22 cellular contexts compared by ENCODE assay signal in the genomic region with DNA sequence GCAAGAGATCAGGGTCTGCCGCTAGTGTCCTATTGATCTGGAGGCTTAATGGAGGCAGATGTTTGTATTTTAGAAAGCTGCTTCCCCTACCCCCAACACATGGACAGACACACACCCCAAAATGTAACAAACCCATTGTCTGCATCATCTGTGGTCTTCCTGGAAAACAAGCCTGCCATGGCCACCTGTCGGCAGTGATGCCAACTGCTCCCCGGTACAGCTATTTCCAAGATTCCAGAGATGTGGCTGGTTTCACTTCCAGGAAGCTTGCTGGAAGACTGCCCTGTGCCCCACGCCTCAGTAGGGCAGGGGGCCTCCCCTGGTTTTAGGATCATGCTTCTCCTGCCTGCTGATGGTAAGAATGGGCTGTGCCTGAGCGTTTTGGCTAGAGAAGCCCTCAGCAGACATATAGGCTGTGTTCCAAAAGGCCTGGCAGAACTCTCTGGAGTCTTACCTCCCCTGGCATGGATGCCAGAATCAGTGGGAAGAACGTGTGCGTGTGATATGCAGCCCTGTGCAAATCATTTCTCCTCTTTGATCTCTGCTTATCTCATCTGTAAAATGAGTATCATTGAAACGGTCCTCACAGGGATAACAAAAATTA.
DNase-seq lines count a peak whose midpoint lies in the region; ATAC-seq and TF ChIP-seq lines count a peak whose summit lies in the region.
"Had no signal": no experiment of that assay in that cellular context is flagged by ENCODE, and none has a peak within 500 bp of the region (broad histone marks: within the 10 kb centered on the region; RNA-seq: fewer than 3 reads in every experiment).

No MANE protein-coding gene starts in this region.

- ATAC-seq in right lobe of liver (peak; percentile 43 to 62 (median 45)), HG02571 (IDR thresholded peaks at IDR 0.05; ENCODE audit: unreplicated experiment) (no peak)
- ATAC-seq: activated T-cell treated with anti-CD3 and anti-CD28 coated beads, Interleukin-2, amount 50 U/mL, for 72 hours; stimulated activated naive CD8-positive, alpha-beta T cell treated with anti-CD3 and anti-CD28 coated beads, Interleukin-15, Interleukin-2, amounts not matched to agents 100 U/mL and 50 U/mL, for 24 hours; T-helper 17 cell had no signal

- WGBS in right lobe of liver (ENCODE audit: insufficient coverage, low coverage, low lambda C conversion rate, missing lambda C conversion rate) = 41% methylated on average over 5 of the region's 8 CpGs
- WGBS in tibial nerve, 2 donors = 82 to 95% methylated on average over 8 of the region's 8 CpGs

- H3K4me1 ChIP-seq in right lobe of liver (peaks cover 0 to 38% (median 12%) of the 10 kb centered on the region in 4 donors), tibial nerve (peaks cover 0 to 43% (median 7%) of the 10 kb centered on the region in 4 donors)
- H3K4me1 ChIP-seq: Peyer's patch, psoas muscle had no signal

- no peak for TF ChIP-seq EP300 in tibial nerve (IDR thresholded peaks at IDR 0.05)

- TF ChIP-seq POLR2A in right lobe of liver (IDR thresholded peaks at IDR 0.05) = no peak
- TF ChIP-seq POLR2A in tibial nerve (IDR thresholded peaks at IDR 0.05) = no peak

- H3K27me3 ChIP-seq in right lobe of liver (no peaks in the 10 kb centered on the region), tibial nerve (no peaks in the 10 kb centered on the region)
- H3K27me3 ChIP-seq: gastrocnemius medialis, Peyer's patch, tibial artery had no signal

- DNase-seq in NCI-H1092 treated with DMSO at 0.1 percent for 48 hours (lab: John Stamatoyannopoulos, UW) (peak; percentile 4), NCI-H1092 (lab: John Stamatoyannopoulos, UW) (no peak), epithelial cell of proximal tubule (ENCODE audit: low read depth) (no peak), right lobe of liver (peak in 1 of 3 donors; percentile 59), tibial nerve (ENCODE audit: low spot score in 2 of 2) (no peak), iPS-NIHi7 (ENCODE audit: extremely low spot score) (no peak), GM03348 (ENCODE audit: low spot score) (no peak)
- DNase-seq: activated CD4-positive, alpha-beta T cell treated with anti-CD3 and anti-CD28 coated beads for 4 hours; activated naive CD4-positive, alpha-beta T cell treated with anti-CD3 and anti-CD28 coated beads, Interleukin-2, amount 10 ng/mL, durations not matched to agents 7 days and 5 days; activated T-cell treated with anti-CD3 and anti-CD28 coated beads, Interleukin-2, amount 50 U/mL, for 72 hours; aorta; gastrocnemius medialis; NCI-H146; NCI-H510A treated with DMSO at 0.1 percent for 48 hours; psoas muscle; stimulated activated CD4-positive, alpha-beta T cell treated with anti-CD3 and anti-CD28 coated beads, Interleukin-4, amount 100 ng/mL, for 24 hours; stimulated activated naive CD8-positive, alpha-beta T cell treated with anti-CD3 and anti-CD28 coated beads, Interleukin-15, Interleukin-2, amounts not matched to agents 100 U/mL and 50 U/mL, for 24 hours; T-helper 17 cell had no signal

- H3K36me3 ChIP-seq in right lobe of liver = no peaks in the 10 kb centered on the region
- no peaks in the 10 kb centered on the region for H3K36me3 ChIP-seq in tibial nerve
- H3K36me3 ChIP-seq: gastrocnemius medialis, Peyer's patch, tibial artery had no signal

- H3K4me3 ChIP-seq in epithelial cell of proximal tubule (ENCODE audit: low read depth, low read length) (no peak overlapping the region), right lobe of liver (no peak overlapping the region), tibial nerve (no peak overlapping the region)
- H3K4me3 ChIP-seq: gastrocnemius medialis, Peyer's patch, psoas muscle, smooth muscle cell, tibial artery had no signal

- H3K9me3 ChIP-seq in right lobe of liver (no peaks in the 10 kb centered on the region), tibial nerve (no peaks in the 10 kb centered on the region)
- H3K9me3 ChIP-seq: gastrocnemius medialis, Peyer's patch, psoas muscle, tibial artery had no signal

- peak overlapping the region in 2 of 3 donors; percentile 49 to 78 for H3K27ac ChIP-seq in right lobe of liver
- H3K27ac ChIP-seq in tibial nerve = peak overlapping the region in 3 of 4 donors; percentile 5 to 81 (median 8)
- H3K27ac ChIP-seq: Peyer's patch, psoas muscle had no signal

- intact Hi-C loops in right lobe of liver (cut with DNase I) = no loop called here

- TF ChIP-seq CTCF in epithelial cell of proximal tubule (conservative IDR thresholded peaks at IDR 0.05; ENCODE audit: low read depth, low read length) (peak; percentile 44), right lobe of liver (IDR thresholded peaks at IDR 0.05) (peak in 3 of 4 donors; percentile 13 to 41 (median 26)), tibial nerve (IDR thresholded peaks at IDR 0.05) (no peak)

Comparison
In these comparisons a context has a peak if more than half of its experiments do, and no peak if none do; other contexts are left out.
1. CTCF ChIP-seq: peak in epithelial cell of proximal tubule (single experiment) and right lobe of liver (3 of 4); none in tibial nerve (0 of 5).